In genomic region chr9:87887151-87887505, GRCh38 we compare ENCODE assay signal across 21 cellular contexts. TPM values are rescaled to one million over a fixed set of nuclear protein-coding genes. Genes with fewer than 3 reads are reported as not detected.
DNase-seq lines count a peak whose midpoint lies in the region; ATAC-seq lines count a peak whose summit lies in the region.
"Had no signal": no experiment of that assay in that cellular context is flagged by ENCODE, and none has a peak within 500 bp of the region (broad histone marks: within the 10 kb centered on the region; RNA-seq: fewer than 3 reads in every experiment).

No MANE protein-coding gene starts in this region.

- no peak overlapping the region for H3K4me3 Mint-ChIP-seq in activated CD4-positive, alpha-beta T cell treated with anti-CD3 and anti-CD28 coated beads, Interleukin-2, amount 10 ng/mL, durations not matched to agents 24 days and 14 days
- no peak overlapping the region for H3K4me3 Mint-ChIP-seq in activated CD4-positive, alpha-beta T cell treated with anti-CD3 and anti-CD28 coated beads, Interleukin-2, amount 10 ng/mL, durations not matched to agents 7 days and 5 days
- no peak overlapping the region for H3K4me3 Mint-ChIP-seq in activated T-helper 2 cell treated with anti-CD3 and anti-CD28 coated beads, Interferon-gamma antibody, Interleukin-2, Interleukin-4, amounts not matched to agents 10 μg/mL and 5 μg/mL and 100 μg/mL, durations not matched to agents 14 hours and 24 hours and 36 hours (ENCODE audit: low read depth)
- H3K4me3 Mint-ChIP-seq: B cell; CD4-positive, CD25-positive, alpha-beta regulatory T cell; CD8-positive, alpha-beta T cell; GM23338; H9 had no signal

- ATAC-seq in GM18861 (IDR thresholded peaks at IDR 0.05; ENCODE audit: unreplicated experiment), result no peak
- ATAC-seq: CD8-positive, alpha-beta T cell; GM12878; GM23338; HCT116 had no signal

- intact Hi-C loops in activated CD4-positive, alpha-beta T cell treated with anti-CD3 and anti-CD28 coated beads, Interleukin-2, amount 10 ng/mL, durations not matched to agents 24 days and 14 days (cut with micrococcal nuclease), result no loop called here
- intact Hi-C loops in activated T-helper 2 cell treated with anti-CD3 and anti-CD28 coated beads, Interferon-gamma antibody, Interleukin-2, Interleukin-4, amounts not matched to agents 10 μg/mL and 5 μg/mL and 100 μg/mL, durations not matched to agents 14 hours and 24 hours and 36 hours (cut with micrococcal nuclease), result no loop called here

- no peak overlapping the region for H3K27ac Mint-ChIP-seq in activated CD4-positive, alpha-beta T cell treated with anti-CD3 and anti-CD28 coated beads, Interleukin-2, amount 10 ng/mL, durations not matched to agents 24 days and 14 days
- no peak overlapping the region for H3K27ac Mint-ChIP-seq in activated CD4-positive, alpha-beta T cell treated with anti-CD3 and anti-CD28 coated beads, Interleukin-2, amount 10 ng/mL, durations not matched to agents 7 days and 5 days
- no peak overlapping the region for H3K27ac Mint-ChIP-seq in activated T-helper 2 cell treated with anti-CD3 and anti-CD28 coated beads, Interferon-gamma antibody, Interleukin-2, Interleukin-4, amounts not matched to agents 10 μg/mL and 5 μg/mL and 100 μg/mL, durations not matched to agents 14 hours and 24 hours and 36 hours
- H3K27ac Mint-ChIP-seq: B cell; CD4-positive, CD25-positive, alpha-beta regulatory T cell; CD8-positive, alpha-beta T cell; GM23338; H9 had no signal

- no peaks in the 10 kb centered on the region for H3K27me3 Mint-ChIP-seq in activated CD4-positive, alpha-beta T cell treated with anti-CD3 and anti-CD28 coated beads, Interleukin-2, amount 10 ng/mL, durations not matched to agents 24 days and 14 days
- H3K27me3 Mint-ChIP-seq in activated CD4-positive, alpha-beta T cell treated with anti-CD3 and anti-CD28 coated beads, Interleukin-2, amount 10 ng/mL, durations not matched to agents 7 days and 5 days, result no peaks in the 10 kb centered on the region
- H3K27me3 Mint-ChIP-seq in activated T-helper 2 cell treated with anti-CD3 and anti-CD28 coated beads, Interferon-gamma antibody, Interleukin-2, Interleukin-4, amounts not matched to agents 10 μg/mL and 5 μg/mL and 100 μg/mL, durations not matched to agents 14 hours and 24 hours and 36 hours (ENCODE audit: low read depth), result no peaks in the 10 kb centered on the region
- H3K27me3 Mint-ChIP-seq: B cell had no signal

- H3K36me3 Mint-ChIP-seq in activated CD4-positive, alpha-beta T cell treated with anti-CD3 and anti-CD28 coated beads, Interleukin-2, amount 10 ng/mL, durations not matched to agents 24 days and 14 days (ENCODE audit: low read depth), result no peaks in the 10 kb centered on the region
- H3K36me3 Mint-ChIP-seq in activated CD4-positive, alpha-beta T cell treated with anti-CD3 and anti-CD28 coated beads, Interleukin-2, amount 10 ng/mL, durations not matched to agents 7 days and 5 days (ENCODE audit: low read depth), result no peaks in the 10 kb centered on the region
- H3K36me3 Mint-ChIP-seq in activated T-helper 2 cell treated with anti-CD3 and anti-CD28 coated beads, Interferon-gamma antibody, Interleukin-2, Interleukin-4, amounts not matched to agents 10 μg/mL and 5 μg/mL and 100 μg/mL, durations not matched to agents 14 hours and 24 hours and 36 hours (ENCODE audit: low read depth), result no peaks in the 10 kb centered on the region
- H3K36me3 Mint-ChIP-seq: CD4-positive, CD25-positive, alpha-beta regulatory T cell; CD8-positive, alpha-beta T cell had no signal

- peak; percentile 44 for DNase-seq in activated CD4-positive, alpha-beta T cell treated with anti-CD3 and anti-CD28 coated beads, Interleukin-2, amount 10 ng/mL, durations not matched to agents 24 days and 14 days
- DNase-seq in activated CD4-positive, alpha-beta T cell treated with anti-CD3 and anti-CD28 coated beads, Interleukin-2, amount 10 ng/mL, durations not matched to agents 7 days and 5 days, result no peak
- DNase-seq in Daoy (ENCODE audit: low read depth) (peak; percentile 0), iPS-NIHi7 (ENCODE audit: extremely low spot score) (peak; percentile 5), ureter (ENCODE audit: low spot score) (peak; percentile 36), UCSD-AML1 (lab: John Stamatoyannopoulos, UW; ENCODE audit: unreplicated experiment) (no peak)
- DNase-seq in activated T-helper 2 cell treated with anti-CD3 and anti-CD28 coated beads, Interferon-gamma antibody, Interleukin-2, Interleukin-4, amounts not matched to agents 10 μg/mL and 5 μg/mL and 100 μg/mL, durations not matched to agents 14 hours and 24 hours and 36 hours (ENCODE audit: low spot score), result no peak
- DNase-seq: Caco-2; CD4-positive, CD25-positive, alpha-beta regulatory T cell; CD8-positive, alpha-beta T cell; DMS153; DND-41; EL; GDM1; H9 had no signal

- CTCF ChIA-PET in activated CD4-positive, alpha-beta T cell treated with anti-CD3 and anti-CD28 coated beads, Interleukin-2, amount 10 ng/mL, durations not matched to agents 7 days and 5 days (lab: Charles Lee), result no interaction called here

- POLR2A ChIA-PET in activated CD4-positive, alpha-beta T cell treated with anti-CD3 and anti-CD28 coated beads, Interleukin-2, amount 10 ng/mL, durations not matched to agents 7 days and 5 days (lab: Charles Lee), result no interaction called here

- H3K9me3 Mint-ChIP-seq in activated CD4-positive, alpha-beta T cell treated with anti-CD3 and anti-CD28 coated beads, Interleukin-2, amount 10 ng/mL, durations not matched to agents 24 days and 14 days, result no peaks in the 10 kb centered on the region
- H3K9me3 Mint-ChIP-seq in activated CD4-positive, alpha-beta T cell treated with anti-CD3 and anti-CD28 coated beads, Interleukin-2, amount 10 ng/mL, durations not matched to agents 7 days and 5 days, result no peaks in the 10 kb centered on the region
- H3K9me3 Mint-ChIP-seq in activated T-helper 2 cell treated with anti-CD3 and anti-CD28 coated beads, Interferon-gamma antibody, Interleukin-2, Interleukin-4, amounts not matched to agents 10 μg/mL and 5 μg/mL and 100 μg/mL, durations not matched to agents 14 hours and 24 hours and 36 hours, result no peaks in the 10 kb centered on the region
- H3K9me3 Mint-ChIP-seq: CD8-positive, alpha-beta T cell had no signal

- no peaks in the 10 kb centered on the region for H3K4me1 Mint-ChIP-seq in activated CD4-positive, alpha-beta T cell treated with anti-CD3 and anti-CD28 coated beads, Interleukin-2, amount 10 ng/mL, durations not matched to agents 24 days and 14 days
- H3K4me1 Mint-ChIP-seq in activated CD4-positive, alpha-beta T cell treated with anti-CD3 and anti-CD28 coated beads, Interleukin-2, amount 10 ng/mL, durations not matched to agents 7 days and 5 days, result no peaks in the 10 kb centered on the region
- H3K4me1 Mint-ChIP-seq in activated T-helper 2 cell treated with anti-CD3 and anti-CD28 coated beads, Interferon-gamma antibody, Interleukin-2, Interleukin-4, amounts not matched to agents 10 μg/mL and 5 μg/mL and 100 μg/mL, durations not matched to agents 14 hours and 24 hours and 36 hours (ENCODE audit: low read depth), result no peaks in the 10 kb centered on the region
- H3K4me1 Mint-ChIP-seq: B cell; CD4-positive, CD25-positive, alpha-beta regulatory T cell had no signal

RNA-seq across cellular contexts. Expression of gene SPATA31E1, which starts 4.5 kb away (rescaled TPM):
- total RNA-seq in activated CD4-positive, alpha-beta T cell treated with anti-CD3 and anti-CD28 coated beads, Interleukin-2, amount 10 ng/mL, durations not matched to agents 24 days and 14 days, result not detected in 2 replicates
- total RNA-seq in activated CD4-positive, alpha-beta T cell treated with anti-CD3 and anti-CD28 coated beads, Interleukin-2, amount 10 ng/mL, durations not matched to agents 7 days and 5 days, result not detected
- not detected in 2 replicates for total RNA-seq in Daoy (2014; rRNA removed; shearing (Covaris generic))
- not detected for total RNA-seq in ureter
- not detected in 2 replicates for total RNA-seq in activated T-helper 2 cell treated with anti-CD3 and anti-CD28 coated beads, Interferon-gamma antibody, Interleukin-2, Interleukin-4, amounts not matched to agents 10 μg/mL and 5 μg/mL and 100 μg/mL, durations not matched to agents 14 hours and 24 hours and 36 hours
- total RNA-seq: B cell; Caco-2; CD4-positive, CD25-positive, alpha-beta regulatory T cell; CD8-positive, alpha-beta T cell; GM12878; GM23338; H4 had no signal

RNA-seq across cellular contexts. Expression of gene SPATA31C1, which starts 30.6 kb away (rescaled TPM):
- not detected in 2 replicates for total RNA-seq in activated CD4-positive, alpha-beta T cell treated with anti-CD3 and anti-CD28 coated beads, Interleukin-2, amount 10 ng/mL, durations not matched to agents 24 days and 14 days
- not detected for total RNA-seq in activated CD4-positive, alpha-beta T cell treated with anti-CD3 and anti-CD28 coated beads, Interleukin-2, amount 10 ng/mL, durations not matched to agents 7 days and 5 days
- total RNA-seq in Daoy (2014; rRNA removed; shearing (Covaris generic)), result not detected in 2 replicates
- total RNA-seq in ureter, result not detected
- not detected in 2 replicates for total RNA-seq in activated T-helper 2 cell treated with anti-CD3 and anti-CD28 coated beads, Interferon-gamma antibody, Interleukin-2, Interleukin-4, amounts not matched to agents 10 μg/mL and 5 μg/mL and 100 μg/mL, durations not matched to agents 14 hours and 24 hours and 36 hours
- total RNA-seq: B cell; Caco-2; CD4-positive, CD25-positive, alpha-beta regulatory T cell; CD8-positive, alpha-beta T cell; GM12878; GM23338; H4 had no signal

Comparison
In these comparisons a context has a peak if more than half of its experiments do, and no peak if none do; other contexts are left out.
1. DNase-seq: peak in activated CD4-positive, alpha-beta T cell treated with anti-CD3 and anti-CD28 coated beads, Interleukin-2, amount 10 ng/mL, durations not matched to agents 24 days and 14 days (single experiment), Daoy (single experiment), iPS-NIHi7 (single experiment) and ureter (single experiment); none in activated CD4-positive, alpha-beta T cell treated with anti-CD3 and anti-CD28 coated beads, Interleukin-2, amount 10 ng/mL, durations not matched to agents 7 days and 5 days (single experiment), activated T-helper 2 cell treated with anti-CD3 and anti-CD28 coated beads, Interferon-gamma antibody, Interleukin-2, Interleukin-4, amounts not matched to agents 10 μg/mL and 5 μg/mL and 100 μg/mL, durations not matched to agents 14 hours and 24 hours and 36 hours (single experiment) and UCSD-AML1 (single experiment).